14 cellular contexts compared by ENCODE assay signal in the genomic region with DNA sequence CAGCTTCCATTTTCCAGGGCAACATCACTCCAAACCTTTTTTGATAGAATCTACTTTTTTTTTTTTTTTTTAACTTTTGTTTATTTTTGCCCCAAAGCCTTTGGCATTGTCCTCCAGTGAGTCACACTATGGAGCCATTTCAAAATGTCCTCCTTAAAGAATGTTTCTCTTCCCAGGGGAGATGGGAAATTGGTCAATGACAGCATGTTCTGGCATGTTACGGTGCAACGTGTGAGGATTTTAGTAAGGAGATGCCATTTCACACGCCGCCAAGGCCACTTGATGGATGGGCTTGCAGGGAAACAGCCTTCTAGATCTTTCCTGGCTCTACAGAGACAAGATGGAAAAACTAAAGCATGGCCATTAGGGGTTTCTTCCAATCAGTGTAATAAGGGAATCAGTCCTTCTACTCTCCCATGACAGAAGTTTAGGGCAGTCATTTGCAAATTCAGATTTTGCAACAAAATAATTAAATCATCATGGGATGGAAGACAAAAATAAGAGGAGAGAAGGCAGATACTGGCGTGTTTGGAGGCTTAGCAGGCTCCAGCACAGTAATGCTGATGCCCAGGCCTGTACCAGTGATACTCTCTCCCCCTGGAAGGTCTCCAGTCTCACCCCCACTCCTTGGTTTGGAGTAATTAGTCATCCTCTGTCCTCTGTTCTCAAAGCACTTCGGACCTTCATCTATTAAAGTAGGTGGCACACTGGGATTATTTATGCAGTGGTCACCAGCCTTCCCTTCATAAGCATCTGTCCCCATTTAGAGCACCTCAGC. TPM values are rescaled to one million over a fixed set of nuclear protein-coding genes. Genes with fewer than 3 reads are reported as not detected.
A peak's percentile ranks its signal among the peaks of the same experiment; 100 is the strongest.
DNase-seq lines count a peak whose midpoint lies in the region; ATAC-seq and TF ChIP-seq lines count a peak whose summit lies in the region.
"Had no signal": no experiment of that assay in that cellular context is flagged by ENCODE, and none has a peak within 500 bp of the region (broad histone marks: within the 10 kb centered on the region; RNA-seq: fewer than 3 reads in every experiment).

No MANE protein-coding gene starts in this region.

- peak overlapping the region; percentile 81 for H3K27ac ChIP-seq in trophoblast cell (ENCODE audit: low read depth, low read length)
- no peak overlapping the region for H3K27ac ChIP-seq in spleen

- no peaks in the 10 kb centered on the region for H3K9me3 ChIP-seq in trophoblast cell (ENCODE audit: insufficient read depth, low read depth, low read length)
- H3K9me3 ChIP-seq in spleen, result no peaks in the 10 kb centered on the region
- H3K9me3 ChIP-seq: ascending aorta, HAP-1, thyroid gland had no signal

- H3K4me1 ChIP-seq in trophoblast cell (ENCODE audit: control insufficient read depth in 1 of 2, insufficient read depth in 2 of 2, low read length in 2 of 2) (peaks cover 33 to 50% of the 10 kb centered on the region in 2 experiments), spleen (peaks cover 4 to 38% (median 25%) of the 10 kb centered on the region in 6 donors)

- TF ChIP-seq POLR2A in spleen (IDR thresholded peaks at IDR 0.05), result no peak

- no peak overlapping the region for H4K12ac ChIP-seq in trophoblast cell (ENCODE audit: low read depth, low read length)

- H3K79me2 ChIP-seq in trophoblast cell (ENCODE audit: control insufficient read depth, insufficient read depth, low read length, poor library complexity), result peaks cover 9% of the 10 kb centered on the region

- H3K4ac ChIP-seq in trophoblast cell (ENCODE audit: low read depth, low read length), result peak overlapping the region; percentile 56

- peak overlapping the region; percentile 82 for H4K91ac ChIP-seq in trophoblast cell (ENCODE audit: low read depth, low read length)

- peak overlapping the region; percentile 50 for H2BK5ac ChIP-seq in trophoblast cell (ENCODE audit: low read depth, low read length, poor library complexity)

- H3K9ac ChIP-seq in trophoblast cell (ENCODE audit: low read length), result no peak overlapping the region

- no peak overlapping the region for H3K23ac ChIP-seq in trophoblast cell (ENCODE audit: low read length)

- WGBS in trophoblast cell (ENCODE audit: extremely low coverage, insufficient coverage, insufficient read length), result no CpG with 5 or more reads among the region's 6 CpGs
- 83 to 92% (median 84%) methylated on average over 6 of the region's 6 CpGs for WGBS in spleen, 5 donors

- no peak overlapping the region for H2AK5ac ChIP-seq in trophoblast cell (ENCODE audit: low read length)

- no peaks in the 10 kb centered on the region for H3K36me3 ChIP-seq in trophoblast cell (ENCODE audit: control insufficient read depth in 1 of 2, insufficient read depth in 2 of 2, low read length in 2 of 2)
- H3K36me3 ChIP-seq in spleen, result no peaks in the 10 kb centered on the region
- H3K36me3 ChIP-seq: ascending aorta, HAP-1, thyroid gland had no signal

- H4K8ac ChIP-seq in trophoblast cell (ENCODE audit: low read depth, low read length), result no peak overlapping the region

- no peak overlapping the region for H2AFZ ChIP-seq in trophoblast cell (ENCODE audit: insufficient read depth, low read length, poor library complexity)

- H3K4me3 ChIP-seq in trophoblast cell (ENCODE audit: low read depth, low read length) (no peak overlapping the region), spleen (no peak overlapping the region)
- H3K4me3 ChIP-seq: ascending aorta, HAP-1, thyroid gland had no signal

- peak overlapping the region; percentile 41 for H3K18ac ChIP-seq in trophoblast cell (ENCODE audit: low read length)

- H3K79me1 ChIP-seq in trophoblast cell (ENCODE audit: low read length), result peaks cover 41% of the 10 kb centered on the region

- peak overlapping the region; percentile 48 for H3K14ac ChIP-seq in trophoblast cell (ENCODE audit: low read length)

- peak overlapping the region; percentile 32 for H2BK12ac ChIP-seq in trophoblast cell (ENCODE audit: low read length)

- TF ChIP-seq CTCF in spleen (IDR thresholded peaks at IDR 0.05 in 8 of 11, conservative IDR thresholded peaks at IDR 0.05 in 3 of 11), result no peak

- intact Hi-C loops in spleen (cut with DNase I; ENCODE audit: low total_unique reads), result no loop called here

- H2BK120ac ChIP-seq in trophoblast cell (ENCODE audit: insufficient read depth, low read length, poor library complexity), result peak overlapping the region; percentile 65

- no peak overlapping the region for H3K4me2 ChIP-seq in trophoblast cell (ENCODE audit: low read length)

- ATAC-seq in HG02981 (IDR thresholded peaks at IDR 0.05; ENCODE audit: unreplicated experiment), result no peak

- H3K27me3 ChIP-seq in trophoblast cell (ENCODE audit: insufficient read depth, low read length) (no peaks in the 10 kb centered on the region), spleen (replicated peaks in 1 of 7) (peaks cover 0 to 6% (median 0%) of the 10 kb centered on the region in 7 donors)
- H3K27me3 ChIP-seq: ascending aorta, thyroid gland had no signal

- DNase-seq in Daoy (ENCODE audit: low read depth) (peak; percentile 95), T1000 (lab: John Stamatoyannopoulos, UW) (peak; percentile 46), fibroblast of the conjunctiva (ENCODE audit: low read depth) (peak; percentile 86), trophoblast cell (peak; percentile 89 to 96), spleen (no peak)
- no peak for DNase-seq in activated CD4-positive, alpha-beta T cell treated with anti-CD3 and anti-CD28 coated beads for 48 hours
- no peak for DNase-seq in activated CD4-positive, alpha-beta T cell treated with anti-CD3 and anti-CD28 coated beads, Interleukin-2, amount 50 U/mL, for 48 hours
- DNase-seq: glutamatergic neuron, NCI-H510A had no signal

RNA-seq across cellular contexts. Expression of a gene that starts 30.9 kb away (rescaled TPM):
- 0.11 and 0.15 TPM in 2 replicates for total RNA-seq in Daoy (2014; rRNA removed; shearing (Covaris generic))
- polyA plus RNA-seq in trophoblast cell (2013), result 24.9 and 29.2 TPM in 2 replicates
- total RNA-seq in spleen, result 10 to 100 TPM in 1 of 7 donors, 1 to 10 TPM in 6; 1.0 to 10.0 (median 6.7) TPM
- polyA plus RNA-seq in spleen, result under 1 TPM; 0.33 to 0.96 (median 0.42) TPM
- total RNA-seq: activated CD8-positive, alpha-beta memory T cell treated with anti-CD3 and anti-CD28 coated beads for 36 hours had no signal

Comparison
In these comparisons a context has a peak if more than half of its experiments do, and no peak if none do; other contexts are left out.
1. DNase-seq: peak in Daoy (single experiment), T1000 (single experiment), fibroblast of the conjunctiva (single experiment) and trophoblast cell (2 of 2); none in spleen (single experiment), activated CD4-positive, alpha-beta T cell treated with anti-CD3 and anti-CD28 coated beads for 48 hours (single experiment) and activated CD4-positive, alpha-beta T cell treated with anti-CD3 and anti-CD28 coated beads, Interleukin-2, amount 50 U/mL, for 48 hours (0 of 2).